8 cellular contexts compared by ENCODE assay signal in the genomic region with DNA sequence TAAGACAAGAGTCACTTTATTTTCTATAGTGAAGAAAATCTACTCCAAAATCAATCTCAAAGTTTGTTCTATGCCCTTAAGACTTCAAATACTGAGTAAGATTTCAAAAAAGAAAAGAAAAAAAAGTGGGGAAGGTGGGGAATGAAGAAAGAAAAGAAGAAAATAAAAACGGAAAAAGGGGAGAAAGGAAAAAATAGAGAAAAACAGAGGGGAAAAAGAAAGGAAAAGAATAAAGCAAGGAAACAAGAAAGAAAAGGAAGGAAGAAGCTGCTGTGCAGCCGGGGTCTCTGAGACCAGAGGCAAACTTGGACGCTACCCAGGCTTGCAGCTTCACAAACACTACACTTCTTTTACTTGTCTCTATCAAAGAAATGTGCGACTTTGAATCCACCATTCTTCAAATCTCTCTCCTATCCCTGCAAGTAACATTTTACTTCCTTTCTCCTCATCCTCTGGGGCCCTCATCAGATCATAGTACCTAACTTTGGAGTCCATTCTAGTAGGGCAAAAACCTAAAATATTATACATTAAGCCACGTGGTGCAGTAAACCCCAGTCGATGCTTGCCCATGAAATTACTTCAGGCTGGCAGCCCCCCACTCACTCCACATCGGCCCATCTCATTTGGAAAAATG.
DNase-seq lines count a peak whose midpoint lies in the region; ATAC-seq lines count a peak whose summit lies in the region.

No MANE protein-coding gene starts in this region.

- H3K4me3 Mint-ChIP-seq in activated CD4-positive, alpha-beta T cell treated with anti-CD3 and anti-CD28 coated beads, Interleukin-2, amount 10 ng/mL, durations not matched to agents 24 days and 14 days: peak overlapping the region; percentile 84
- peak overlapping the region; percentile 81 for H3K4me3 Mint-ChIP-seq in activated naive CD4-positive, alpha-beta T cell treated with anti-CD3 and anti-CD28 coated beads, Interleukin-2, amount 10 ng/mL, durations not matched to agents 7 days and 5 days

- peaks cover 32% of the 10 kb centered on the region for H3K27me3 Mint-ChIP-seq in activated CD4-positive, alpha-beta T cell treated with anti-CD3 and anti-CD28 coated beads, Interleukin-2, amount 10 ng/mL, durations not matched to agents 24 days and 14 days
- peaks cover 7% of the 10 kb centered on the region for H3K27me3 Mint-ChIP-seq in activated naive CD4-positive, alpha-beta T cell treated with anti-CD3 and anti-CD28 coated beads, Interleukin-2, amount 10 ng/mL, durations not matched to agents 7 days and 5 days

- H3K27ac Mint-ChIP-seq in activated CD4-positive, alpha-beta T cell treated with anti-CD3 and anti-CD28 coated beads, Interleukin-2, amount 10 ng/mL, durations not matched to agents 24 days and 14 days: peak overlapping the region; percentile 3
- H3K27ac Mint-ChIP-seq in activated naive CD4-positive, alpha-beta T cell treated with anti-CD3 and anti-CD28 coated beads, Interleukin-2, amount 10 ng/mL, durations not matched to agents 7 days and 5 days: peak overlapping the region; percentile 67

- H3K36me3 ChIP-seq in iPS-20b (ENCODE audit: insufficient read depth, low read depth, low read length) (no peaks in the 10 kb centered on the region), stomach smooth muscle (ENCODE audit: control insufficient read depth in 2 of 2, insufficient read depth in 2 of 2, low read length in 2 of 2) (no peaks in the 10 kb centered on the region)

- no peaks in the 10 kb centered on the region for H3K9me3 Mint-ChIP-seq in activated CD4-positive, alpha-beta T cell treated with anti-CD3 and anti-CD28 coated beads, Interleukin-2, amount 10 ng/mL, durations not matched to agents 24 days and 14 days
- no peaks in the 10 kb centered on the region for H3K9me3 Mint-ChIP-seq in activated naive CD4-positive, alpha-beta T cell treated with anti-CD3 and anti-CD28 coated beads, Interleukin-2, amount 10 ng/mL, durations not matched to agents 7 days and 5 days

- H3K36me3 Mint-ChIP-seq in activated CD4-positive, alpha-beta T cell treated with anti-CD3 and anti-CD28 coated beads, Interleukin-2, amount 10 ng/mL, durations not matched to agents 24 days and 14 days (ENCODE audit: low read depth): peaks cover 5% of the 10 kb centered on the region
- peaks cover 20% of the 10 kb centered on the region for H3K36me3 Mint-ChIP-seq in activated naive CD4-positive, alpha-beta T cell treated with anti-CD3 and anti-CD28 coated beads, Interleukin-2, amount 10 ng/mL, durations not matched to agents 7 days and 5 days

- H3K9ac ChIP-seq in iPS-20b (ENCODE audit: low read depth, low read length) (peak overlapping the region; percentile 88), stomach smooth muscle (ENCODE audit: low read length in 2 of 2) (peak overlapping the region; percentile 0 to 66)

- CTCF ChIA-PET in activated naive CD4-positive, alpha-beta T cell treated with anti-CD3 and anti-CD28 coated beads, Interleukin-2, amount 10 ng/mL, durations not matched to agents 7 days and 5 days (lab: Charles Lee): interaction anchor here (1.0 to 2.1 kb wide), 7 partner anchors 72 to 753 kb away, joined by 3 to 6 read pairs (median 4); no protein-coding TSS in a partner anchor

- peaks cover 61% of the 10 kb centered on the region for H3K4me1 Mint-ChIP-seq in activated CD4-positive, alpha-beta T cell treated with anti-CD3 and anti-CD28 coated beads, Interleukin-2, amount 10 ng/mL, durations not matched to agents 24 days and 14 days
- H3K4me1 Mint-ChIP-seq in activated naive CD4-positive, alpha-beta T cell treated with anti-CD3 and anti-CD28 coated beads, Interleukin-2, amount 10 ng/mL, durations not matched to agents 7 days and 5 days: peaks cover 80% of the 10 kb centered on the region

- no peak for ATAC-seq in GM18517 (IDR thresholded peaks at IDR 0.05; ENCODE audit: unreplicated experiment)
- no peak for ATAC-seq in HG02884 (IDR thresholded peaks at IDR 0.05; ENCODE audit: unreplicated experiment)

- intact Hi-C loops in activated CD4-positive, alpha-beta T cell treated with anti-CD3 and anti-CD28 coated beads, Interleukin-2, amount 10 ng/mL, durations not matched to agents 24 days and 14 days (cut with micrococcal nuclease): loop anchor here (2.0 to 5.0 kb wide), 2 partner anchors 531 to 753 kb away; no protein-coding TSS in a partner anchor

- peaks cover 74% of the 10 kb centered on the region for H3K4me1 ChIP-seq in iPS-20b (ENCODE audit: insufficient read depth, low read length)
- peaks cover 23% of the 10 kb centered on the region for H3K4me1 ChIP-seq in stomach smooth muscle (ENCODE audit: control insufficient read depth, insufficient read depth, low read length)

- no peaks in the 10 kb centered on the region for H3K27me3 ChIP-seq in iPS-20b (ENCODE audit: insufficient read depth, low read length)
- H3K27me3 ChIP-seq in stomach smooth muscle (ENCODE audit: control insufficient read depth in 1 of 2, insufficient read depth in 2 of 2, low read length in 2 of 2): no peaks in the 10 kb centered on the region

- DNase-seq in activated CD4-positive, alpha-beta T cell treated with anti-CD3 and anti-CD28 coated beads, Interleukin-2, amount 10 ng/mL, durations not matched to agents 24 days and 14 days: no peak
- no peak for DNase-seq in activated CD4-positive, alpha-beta T cell treated with anti-CD3 and anti-CD28 coated beads, Interleukin-2, amount 50 U/mL, for 4 hours
- DNase-seq in activated naive CD4-positive, alpha-beta T cell treated with anti-CD3 and anti-CD28 coated beads, Interleukin-2, amount 10 ng/mL, durations not matched to agents 7 days and 5 days: no peak
- no peak for DNase-seq in superior temporal gyrus (ENCODE audit: extremely low spot score)

- H3K9me3 ChIP-seq in iPS-20b (ENCODE audit: insufficient read depth, low read depth, low read length): no peaks in the 10 kb centered on the region
- H3K9me3 ChIP-seq in stomach smooth muscle (ENCODE audit: control insufficient read depth in 2 of 2, low read length in 2 of 2): no peaks in the 10 kb centered on the region

- H3K4me3 ChIP-seq in iPS-20b (ENCODE audit: low read length): peak overlapping the region; percentile 81
- H3K4me3 ChIP-seq in stomach smooth muscle (ENCODE audit: low read length in 2 of 2): peak overlapping the region; percentile 21 to 74

- H3K27ac ChIP-seq in iPS-20b (ENCODE audit: low read length) (no peak overlapping the region), stomach smooth muscle (ENCODE audit: low read length) (peak overlapping the region; percentile 81)
